11 cellular contexts compared by ENCODE assay signal in the genomic region with DNA sequence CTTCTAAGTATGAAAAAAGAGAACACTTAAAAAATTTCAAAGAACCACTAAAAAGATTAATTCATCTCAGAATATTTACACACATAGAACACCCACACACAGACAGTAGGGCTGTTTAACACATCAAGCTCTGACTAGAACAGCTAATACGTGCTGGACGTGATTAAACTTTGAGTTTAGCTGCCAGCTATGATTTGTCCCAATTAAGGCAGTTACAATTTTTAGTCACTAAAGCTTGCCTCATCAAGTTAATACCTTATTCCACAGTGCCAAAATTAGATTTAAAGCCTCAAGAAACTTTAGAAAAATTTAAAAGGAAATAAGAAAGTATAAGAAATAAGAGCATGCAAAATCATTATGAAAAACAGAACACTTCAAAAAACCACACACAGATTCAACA. TPM values are rescaled to one million over a fixed set of nuclear protein-coding genes. Genes with fewer than 3 reads are reported as not detected.
DNase-seq lines count a peak whose midpoint lies in the region; ATAC-seq and TF ChIP-seq lines count a peak whose summit lies in the region.
"Had no signal": no experiment of that assay in that cellular context is flagged by ENCODE, and none has a peak within 500 bp of the region (broad histone marks: within the 10 kb centered on the region; RNA-seq: fewer than 3 reads in every experiment).

No MANE protein-coding gene starts in this region.

- TF ChIP-seq RAD21 in HCT116 (IDR thresholded peaks at IDR 0.05; ENCODE audit: low read depth): no peak

- H3K4me1 ChIP-seq in HCT116 (ENCODE audit: control insufficient read depth in 1 of 2, insufficient read depth in 2 of 2, low read length in 2 of 2): peaks cover 23 to 26% of the 10 kb centered on the region in 2 experiments

- H3K4me1 Mint-ChIP-seq in natural killer cell treated with Interleukin-12 subunit alpha and Interleukin-12 subunit beta and Interleukin-15 and Interleukin-18, amount 100 ng/mL, for 72 hours (ENCODE audit: low read depth in 2 of 2): peaks cover 22 to 23% of the 10 kb centered on the region in 2 donors
- H3K4me1 Mint-ChIP-seq in stimulated activated naive B cell treated with anti-CD40 and anti-IgM and Interleukin-4, amounts not matched to agents 10 μg/mL and 1 μg/mL and 100 μg/mL, for 72 hours: peaks cover 0 to 13% of the 10 kb centered on the region in 2 donors

- ATAC-seq in HCT116: no peak
- ATAC-seq in GM18498 (IDR thresholded peaks at IDR 0.05; ENCODE audit: unreplicated experiment): no peak
- ATAC-seq in natural killer cell treated with Interleukin-12 subunit alpha and Interleukin-12 subunit beta and Interleukin-15 and Interleukin-18, amount 100 ng/mL, for 72 hours: no peak
- no peak for ATAC-seq in stimulated activated naive B cell treated with anti-CD40 and anti-IgM and Interleukin-4, amounts not matched to agents 10 μg/mL and 1 μg/mL and 100 μg/mL, for 72 hours (replicated peaks)
- ATAC-seq in HG03439 (IDR thresholded peaks at IDR 0.05; ENCODE audit: unreplicated experiment): no peak

- no peak overlapping the region for H3K27ac ChIP-seq in HCT116 (ENCODE audit: low read depth, low read length)

- H3K27me3 Mint-ChIP-seq in natural killer cell treated with Interleukin-12 subunit alpha and Interleukin-12 subunit beta and Interleukin-15 and Interleukin-18, amount 100 ng/mL, for 72 hours: no peaks in the 10 kb centered on the region
- no peaks in the 10 kb centered on the region for H3K27me3 Mint-ChIP-seq in stimulated activated naive B cell treated with anti-CD40 and anti-IgM and Interleukin-4, amounts not matched to agents 10 μg/mL and 1 μg/mL and 100 μg/mL, for 72 hours
- H3K27me3 Mint-ChIP-seq: activated naive CD4-positive, alpha-beta T cell treated with anti-CD3 and anti-CD28 coated beads, Interleukin-2, amount 50 U/mL, for 24 hours; CD4-positive, alpha-beta memory T cell had no signal

- no TSS peak for BruUV-seq in HCT116 (replicated peaks; lab: Mats Ljungman, UMichigan)

- no peak for TF ChIP-seq CTCF in HCT116 (IDR thresholded peaks at IDR 0.05 in 2 of 3, conservative IDR thresholded peaks at IDR 0.05 in 1 of 3; ENCODE audit: borderline replicate concordance in 1 of 3, insufficient read depth in 1 of 3, low read depth in 2 of 3, low read length in 2 of 3)

- no peaks in the 10 kb centered on the region for H3K9me3 Mint-ChIP-seq in natural killer cell treated with Interleukin-12 subunit alpha and Interleukin-12 subunit beta and Interleukin-15 and Interleukin-18, amount 100 ng/mL, for 72 hours
- H3K9me3 Mint-ChIP-seq in stimulated activated naive B cell treated with anti-CD40 and anti-IgM and Interleukin-4, amounts not matched to agents 10 μg/mL and 1 μg/mL and 100 μg/mL, for 72 hours: no peaks in the 10 kb centered on the region
- H3K9me3 Mint-ChIP-seq: activated naive CD4-positive, alpha-beta T cell treated with anti-CD3 and anti-CD28 coated beads, Interleukin-2, amount 50 U/mL, for 24 hours; CD4-positive, alpha-beta memory T cell had no signal

- no peaks in the 10 kb centered on the region for H3K36me3 ChIP-seq in HCT116 (ENCODE audit: control insufficient read depth in 1 of 2, insufficient read depth in 2 of 2, low read length in 2 of 2)

- no peaks in the 10 kb centered on the region for H3K27me3 ChIP-seq in HCT116 (ENCODE audit: insufficient read depth, low read length)

- H3K79me2 ChIP-seq in HCT116 (ENCODE audit: insufficient read depth, low read length): peaks cover 100% of the 10 kb centered on the region

- POLR2A ChIA-PET in HCT116 (lab: Charles Lee): interaction anchor here (2.7 to 3.4 kb wide), 2 partner anchors 17 to 19 kb away, joined by 10 to 25 read pairs; partner anchors contain the start of gene SLC16A1

- H3K9me2 ChIP-seq in HCT116 (ENCODE audit: insufficient read depth): no peaks in the 10 kb centered on the region

- H3K4me3 Mint-ChIP-seq in natural killer cell treated with Interleukin-12 subunit alpha and Interleukin-12 subunit beta and Interleukin-15 and Interleukin-18, amount 100 ng/mL, for 72 hours: no peak overlapping the region
- no peak overlapping the region for H3K4me3 Mint-ChIP-seq in stimulated activated naive B cell treated with anti-CD40 and anti-IgM and Interleukin-4, amounts not matched to agents 10 μg/mL and 1 μg/mL and 100 μg/mL, for 72 hours
- H3K4me3 Mint-ChIP-seq: CD4-positive, alpha-beta memory T cell had no signal

- H3K9ac ChIP-seq in HCT116 (ENCODE audit: low read length): no peak overlapping the region

- no peaks in the 10 kb centered on the region for H3K9me3 ChIP-seq in HCT116 (ENCODE audit: control insufficient read depth in 1 of 2, insufficient read depth in 1 of 2, low read depth in 1 of 2, low read length in 2 of 2)

- DNase-seq in Ammon's horn (ENCODE audit: low spot score) (peak; percentile 49), HCT116 (ENCODE audit: low read depth, low spot score) (no peak), astrocyte of the hippocampus (ENCODE audit: low read depth, low spot score) (peak; percentile 29), medulla oblongata (ENCODE audit: extremely low spot score) (peak; percentile 16)
- no peak for DNase-seq in natural killer cell treated with Interleukin-12 subunit alpha and Interleukin-12 subunit beta and Interleukin-15 and Interleukin-18, amount 100 ng/mL, for 72 hours (ENCODE audit: low spot score)
- no peak for DNase-seq in stimulated activated naive B cell treated with anti-CD40 and anti-IgM and Interleukin-4, amounts not matched to agents 10 μg/mL and 1 μg/mL and 100 μg/mL, for 72 hours
- DNase-seq: CD4-positive, alpha-beta memory T cell; stimulated activated naive CD4-positive, alpha-beta T cell treated with Interleukin-2 at 50 U/mL for 16 hours had no signal

- no peaks in the 10 kb centered on the region for H3K36me3 Mint-ChIP-seq in natural killer cell treated with Interleukin-12 subunit alpha and Interleukin-12 subunit beta and Interleukin-15 and Interleukin-18, amount 100 ng/mL, for 72 hours
- H3K36me3 Mint-ChIP-seq in stimulated activated naive B cell treated with anti-CD40 and anti-IgM and Interleukin-4, amounts not matched to agents 10 μg/mL and 1 μg/mL and 100 μg/mL, for 72 hours: peaks cover 2 to 4% of the 10 kb centered on the region in 2 donors
- H3K36me3 Mint-ChIP-seq: CD4-positive, alpha-beta memory T cell had no signal

- no peak overlapping the region for H2AFZ ChIP-seq in HCT116 (ENCODE audit: low read depth, low read length, poor library complexity, severe bottlenecking)

- H3K4me3 ChIP-seq in HCT116 (replicated peaks in 1 of 2; ENCODE audit: low read depth in 1 of 2, low read length in 2 of 2): no peak overlapping the region

- H4K20me1 ChIP-seq in HCT116 (ENCODE audit: insufficient read depth): peaks cover 4% of the 10 kb centered on the region; the same call in 1 of the 2 replicates

- RAD21 ChIA-PET in HCT116 (lab: Charles Lee; ENCODE audit: low non-redundant PET in 1 of 2, low total read pairs in 2 of 2, uncharacterized antibody in 2 of 2, unreplicated experiment in 2 of 2): interaction anchor here in 1 of 2 experiments (0.9 kb wide), 1 partner anchor 10 kb away, joined by 3 read pairs; no protein-coding TSS in a partner anchor

- peak overlapping the region in 1 of 2 donors; percentile 15 for H3K27ac Mint-ChIP-seq in natural killer cell treated with Interleukin-12 subunit alpha and Interleukin-12 subunit beta and Interleukin-15 and Interleukin-18, amount 100 ng/mL, for 72 hours
- no peak overlapping the region for H3K27ac Mint-ChIP-seq in stimulated activated naive B cell treated with anti-CD40 and anti-IgM and Interleukin-4, amounts not matched to agents 10 μg/mL and 1 μg/mL and 100 μg/mL, for 72 hours
- H3K27ac Mint-ChIP-seq: activated naive CD4-positive, alpha-beta T cell treated with anti-CD3 and anti-CD28 coated beads, Interleukin-2, amount 50 U/mL, for 24 hours had no signal

- 0 out of 2 replicates have a peak overlapping the region, but pooled peaks have one; percentile 14 for H3K4me2 ChIP-seq in HCT116 (ENCODE audit: low read length)

- CTCF ChIA-PET in HCT116 (lab: Charles Lee): interaction anchor here (2.4 kb wide), 1 partner anchor 135 kb away, joined by 8 read pairs; the partner anchor contains the start of gene LRIG2

- no peak for TF ChIP-seq POLR2A in HCT116 (IDR thresholded peaks at IDR 0.05; ENCODE audit: borderline replicate concordance, extremely low read depth, insufficient read depth, insufficient read length)

- intact Hi-C loops in HCT116 (cut with micrococcal nuclease): no loop called here

TF ChIP-seq in HCT116, 20 proteins besides CTCF, POLR2A, EP300 and RAD21:
- TF ChIP-seq EZH2 (IDR thresholded peaks at IDR 0.05) (no peak), ZFX (IDR thresholded peaks at IDR 0.05) (no peak), FOSL1 (IDR thresholded peaks at IDR 0.05; ENCODE audit: low read depth) (no peak), ZNF274 (IDR thresholded peaks at IDR 0.05; ENCODE audit: low read depth, low read length) (no peak), POLR2AphosphoS5 (IDR thresholded peaks at IDR 0.05; ENCODE audit: low read depth, low read length) (no peak)
TF ChIP-seq in HCT116: peak in this region for 0.

RNA-seq across cellular contexts. Expression of gene SLC16A1, which starts 18.9 kb away (rescaled TPM):
- 96.7 TPM for total RNA-seq in HCT116 (2021; ENCODE audit: unreplicated experiment)
- 71.7 and 80.9 TPM in 2 replicates for polyA plus RNA-seq in HCT116 (2012)
- 10 to 100 TPM; 47.8 to 88.4 TPM for total RNA-seq in natural killer cell treated with Interleukin-12 subunit alpha and Interleukin-12 subunit beta and Interleukin-15 and Interleukin-18, amount 100 ng/mL, for 72 hours

Comparison
In these comparisons a context has a peak if more than half of its experiments do, and no peak if none do; other contexts are left out.
1. DNase-seq: peak in Ammon's horn (single experiment), astrocyte of the hippocampus (single experiment) and medulla oblongata (single experiment); none in HCT116 (single experiment), natural killer cell treated with Interleukin-12 subunit alpha and Interleukin-12 subunit beta and Interleukin-15 and Interleukin-18, amount 100 ng/mL, for 72 hours (single experiment) and stimulated activated naive B cell treated with anti-CD40 and anti-IgM and Interleukin-4, amounts not matched to agents 10 μg/mL and 1 μg/mL and 100 μg/mL, for 72 hours (single experiment).